ENCODE assay signal across 14 cellular contexts in the genomic region with DNA sequence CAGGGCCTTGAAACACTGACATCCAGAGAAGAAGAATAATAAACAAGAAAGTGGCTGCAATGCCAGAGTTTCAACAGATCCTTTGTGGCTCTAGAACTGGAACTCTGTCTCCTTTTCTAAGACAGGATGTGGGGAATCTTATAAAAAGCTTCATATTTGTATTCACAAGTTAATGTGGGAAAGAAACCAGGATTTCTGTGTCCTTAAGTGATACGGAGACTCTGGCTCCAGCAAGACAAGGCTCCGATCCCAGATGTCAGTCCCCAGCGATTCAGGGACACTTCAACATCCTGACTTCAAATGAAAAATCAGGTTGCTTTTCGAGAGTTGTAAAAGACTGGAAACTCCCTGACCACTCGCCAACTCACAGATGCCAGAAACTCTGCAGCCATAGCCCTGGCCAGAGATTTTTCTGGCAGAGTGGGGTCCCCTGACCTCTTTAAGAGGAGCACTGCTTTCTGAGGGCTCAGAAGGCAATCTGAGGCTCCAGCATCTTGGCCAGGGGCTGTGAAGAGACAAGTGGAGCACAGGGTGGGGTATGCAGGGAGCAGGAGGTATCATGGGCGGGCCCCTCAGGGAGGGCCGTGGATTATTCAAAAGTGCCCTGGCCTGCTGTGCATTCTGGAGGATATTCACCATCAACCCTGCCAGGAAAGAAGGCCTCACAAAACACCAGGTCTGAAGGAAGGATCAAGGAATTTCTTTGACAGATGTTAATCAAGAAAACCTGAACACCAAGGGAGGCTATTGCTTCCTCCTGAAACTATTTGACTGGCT. TPM values are rescaled to one million over a fixed set of nuclear protein-coding genes. Genes with fewer than 3 reads are reported as not detected.
A peak's percentile ranks its signal among the peaks of the same experiment; 100 is the strongest.
DNase-seq lines count a peak whose midpoint lies in the region; ATAC-seq and TF ChIP-seq lines count a peak whose summit lies in the region.
"Had no signal": no experiment of that assay in that cellular context is flagged by ENCODE, and none has a peak within 500 bp of the region (broad histone marks: within the 10 kb centered on the region; RNA-seq: fewer than 3 reads in every experiment).

No MANE protein-coding gene starts in this region.

- no peaks in the 10 kb centered on the region for H3K9me3 ChIP-seq in heart left ventricle
- H3K9me3 ChIP-seq: BLaER1, neutrophil had no signal

- 31 to 48% (median 44%) methylated on average over 7 of the region's 7 CpGs for WGBS in heart left ventricle, 4 donors

- H3K36me3 ChIP-seq in BJ (ENCODE audit: control insufficient read depth, insufficient read depth, low read length) = no peaks in the 10 kb centered on the region
- H3K36me3 ChIP-seq in heart left ventricle = no peaks in the 10 kb centered on the region
- H3K36me3 ChIP-seq: BLaER1, neutrophil had no signal

- peaks cover 0 to 26% (median 10%) of the 10 kb centered on the region in 12 donors for H3K4me1 ChIP-seq in heart left ventricle
- H3K4me1 ChIP-seq: BLaER1 had no signal

- no peaks in the 10 kb centered on the region for H3K27me3 ChIP-seq in BJ (ENCODE audit: control insufficient read depth, insufficient read depth, low read length)
- no peaks in the 10 kb centered on the region for H3K27me3 ChIP-seq in heart left ventricle
- H3K27me3 ChIP-seq: BLaER1, neutrophil had no signal

- intact Hi-C loops in heart left ventricle (cut with DNase I) = loop anchor here in 1 of 10 donors (10.0 kb wide), 1 partner anchor 71 kb away; no protein-coding TSS in a partner anchor
- intact Hi-C loops in sciatic nerve (cut with DNase I) = no loop called here

- ATAC-seq in heart left ventricle (peak; percentile 33 to 88 (median 60)), sciatic nerve (peak; percentile 83), GM18517 (IDR thresholded peaks at IDR 0.05; ENCODE audit: unreplicated experiment) (no peak)

- TF ChIP-seq CTCF in BJ (IDR thresholded peaks at IDR 0.05; ENCODE audit: insufficient read depth, low read depth, low read length) (no peak), heart left ventricle (IDR thresholded peaks at IDR 0.05) (no peak)

- H3K4me3 ChIP-seq in BJ (ENCODE audit: low read depth, low read length) (no peak overlapping the region), heart left ventricle (no peak overlapping the region)
- H3K4me3 ChIP-seq: BLaER1 had no signal

- H3K27ac ChIP-seq in heart left ventricle = peak overlapping the region; percentile 1 to 74 (median 56)
- H3K27ac ChIP-seq: BLaER1, neutrophil had no signal

- DNase-seq in BJ (ENCODE audit: low read depth) (peak; percentile 53), astrocyte of the hippocampus (ENCODE audit: low read depth, low spot score) (peak; percentile 64), heart left ventricle (peak; percentile 26 to 71 (median 64)), sciatic nerve (ENCODE audit: low spot score) (peak; percentile 73), NCI-H2029 (lab: John Stamatoyannopoulos, UW) (no peak), activated gamma-delta T cell (lab: John Stamatoyannopoulos, UW) (no peak)
- no peak for DNase-seq in activated naive CD4-positive, alpha-beta T cell (lab: John Stamatoyannopoulos, UW)
- DNase-seq: activated CD4-positive, alpha-beta memory T cell treated with anti-CD3 and anti-CD28 coated beads for 36 hours; endodermal cell; H7; NCI-H187 treated with DMSO at 0.1 percent for 48 hours had no signal

- POLR2A ChIA-PET in BJ (lab: Charles Lee) = no interaction called here

- TF ChIP-seq POLR2A in heart left ventricle (IDR thresholded peaks at IDR 0.05) = no peak

- CTCF ChIA-PET in BJ (lab: Yijun Ruan, JAX) = interaction anchor here (0.7 to 1.8 kb wide), 6 partner anchors 9 to 483 kb away, joined by 3 to 11 read pairs (median 6); no protein-coding TSS in a partner anchor

RNA-seq across cellular contexts. Expression of a gene that starts 53.3 kb away (rescaled TPM):
- polyA plus RNA-seq in BJ (2011; rRNA removed) = 10.4 and 17.9 TPM in 2 replicates
- polyA minus RNA-seq in BJ (2011; rRNA and poly(A)+ RNA removed) = 8.2 and 10.2 TPM in 2 replicates
- total RNA-seq in heart left ventricle = 10 to 100 TPM in 4 of 9 donors, 1 to 10 TPM in 5; 6.1 to 18.6 (median 8.9) TPM
- polyA plus RNA-seq in heart left ventricle = 1 to 10 TPM; 3.2 to 9.4 TPM
- 27.3 TPM for total RNA-seq in sciatic nerve

Comparison
In these comparisons a context has a peak if more than half of its experiments do, and no peak if none do; other contexts are left out.
1. DNase-seq: peak in BJ (single experiment), astrocyte of the hippocampus (single experiment), heart left ventricle (5 of 5) and sciatic nerve (single experiment); none in NCI-H2029 (single experiment), activated naive CD4-positive, alpha-beta T cell (0 of 4) and activated gamma-delta T cell (single experiment).